ENCODE assay signal across 1 cellular context in the genomic region with DNA sequence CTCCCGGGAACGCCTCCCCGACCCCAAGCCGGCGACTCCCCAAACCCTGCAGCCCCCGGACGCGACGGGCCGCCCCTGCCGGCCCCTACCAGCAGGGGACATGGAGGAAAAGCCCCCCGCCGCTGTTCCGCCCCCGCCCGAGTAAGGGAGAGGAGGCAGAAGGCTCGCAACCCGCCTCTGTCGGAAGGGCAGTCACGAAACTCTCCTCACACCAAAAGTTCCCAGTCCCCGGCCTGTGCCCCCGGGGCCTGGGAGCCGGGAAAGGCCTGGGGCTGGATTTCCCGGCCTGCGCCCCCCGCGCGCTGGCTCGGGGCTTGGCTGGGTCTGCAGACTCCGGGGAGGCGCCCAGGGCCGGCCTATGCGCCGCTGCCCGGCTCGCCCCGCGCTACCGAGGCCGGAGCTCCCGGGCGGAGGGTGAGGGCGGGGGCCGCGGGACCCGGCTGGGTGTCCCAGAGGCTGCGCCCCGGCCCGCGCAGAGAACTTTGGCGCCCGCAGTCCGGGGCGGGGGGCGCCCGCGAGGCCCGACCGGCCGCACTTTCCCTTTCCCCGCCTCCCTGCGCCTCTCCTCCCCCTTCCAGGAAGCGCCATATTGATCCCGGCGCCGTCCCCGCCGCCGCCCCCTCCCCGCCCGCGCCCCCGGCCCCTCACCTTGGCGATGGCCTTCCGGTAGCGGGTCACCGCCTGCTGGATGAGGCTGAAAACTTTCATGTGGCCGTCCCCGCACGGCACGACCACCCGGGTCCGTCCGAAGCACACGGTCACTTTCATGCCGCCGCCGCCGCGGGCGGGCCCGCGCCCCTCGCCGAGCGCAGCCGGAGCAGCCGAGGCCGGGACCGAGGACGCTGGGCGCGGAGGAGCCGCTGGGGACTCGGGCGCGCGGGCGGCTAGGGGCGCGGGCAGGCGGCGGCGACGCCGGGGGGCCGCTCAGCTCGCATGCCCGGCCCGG.
TF ChIP-seq lines count a peak whose summit lies in the region.

No MANE protein-coding gene starts in this region.

TF ChIP-seq in K562, 482 proteins besides CTCF, POLR2A, EP300 and RAD21 (continued from another document):
- no peak for TF ChIP-seq MNT (conservative IDR thresholded peaks at IDR 0.05)
